ENCODE assay signal across 17 cellular contexts in genomic region chr2:240431276-240431662, GRCh38. TPM values are rescaled to one million over a fixed set of nuclear protein-coding genes. Genes with fewer than 3 reads are reported as not detected.
DNase-seq lines count a peak whose midpoint lies in the region; ATAC-seq and TF ChIP-seq lines count a peak whose summit lies in the region.
"Had no signal": no experiment of that assay in that cellular context is flagged by ENCODE, and none has a peak within 500 bp of the region (broad histone marks: within the 10 kb centered on the region; RNA-seq: fewer than 3 reads in every experiment).

No MANE protein-coding gene starts in this region.

- no peaks in the 10 kb centered on the region for H3K9me3 ChIP-seq in WERI-Rb-1 (ENCODE audit: severe bottlenecking)

- peaks cover 21% of the 10 kb centered on the region for H3K27me3 Mint-ChIP-seq in activated CD8-positive, alpha-beta memory T cell treated with anti-CD3 and anti-CD28 coated beads, Interleukin-2, amount 10 ng/mL, durations not matched to agents 7 days and 5 days

- H3K4me1 Mint-ChIP-seq in activated CD8-positive, alpha-beta memory T cell treated with anti-CD3 and anti-CD28 coated beads, Interleukin-2, amount 10 ng/mL, durations not matched to agents 7 days and 5 days: peaks cover 21% of the 10 kb centered on the region
- H3K4me1 Mint-ChIP-seq: central memory CD8-positive, alpha-beta T cell had no signal

- H3K4me3 ChIP-seq in WERI-Rb-1 (ENCODE audit: low read depth, low read length): no peak overlapping the region

- TF ChIP-seq CTCF in WERI-Rb-1 (IDR thresholded peaks at IDR 0.05; ENCODE audit: low read depth, low read length): no peak

- no peak overlapping the region for H3K27ac Mint-ChIP-seq in activated CD8-positive, alpha-beta memory T cell treated with anti-CD3 and anti-CD28 coated beads, Interleukin-2, amount 10 ng/mL, durations not matched to agents 7 days and 5 days
- H3K27ac Mint-ChIP-seq: activated CD4-positive, alpha-beta memory T cell treated with anti-CD3 and anti-CD28 coated beads for 36 hours; activated T-helper 1 cell treated with anti-CD3 and anti-CD28 coated beads, Interleukin-12 subunit alpha, Interleukin-12 subunit beta, Interleukin-2, Interleukin-4 antibody, amounts not matched to agents 30 ng/mL and 10 ng/mL and 1 ng/mL, durations not matched to agents 14 hours and 24 hours and 36 hours; stimulated activated naive CD8-positive, alpha-beta T cell treated with anti-CD3 and anti-CD28 coated beads, Interleukin-15, Interleukin-2, amounts not matched to agents 100 ng/mL and 50 ng/mL, for 24 hours had no signal

- no peaks in the 10 kb centered on the region for H3K27me3 ChIP-seq in WERI-Rb-1 (ENCODE audit: insufficient read depth, low read depth, severe bottlenecking)

- CTCF ChIA-PET in activated CD8-positive, alpha-beta memory T cell treated with anti-CD3 and anti-CD28 coated beads, Interleukin-2, amount 10 ng/mL, durations not matched to agents 7 days and 5 days (lab: Charles Lee): no interaction called here

- no peaks in the 10 kb centered on the region for H3K36me3 ChIP-seq in WERI-Rb-1

- H3K9me3 Mint-ChIP-seq in activated CD8-positive, alpha-beta memory T cell treated with anti-CD3 and anti-CD28 coated beads, Interleukin-2, amount 10 ng/mL, durations not matched to agents 7 days and 5 days (ENCODE audit: low read depth): no peaks in the 10 kb centered on the region
- H3K9me3 Mint-ChIP-seq: activated T-helper 1 cell treated with anti-CD3 and anti-CD28 coated beads, Interleukin-12 subunit alpha, Interleukin-12 subunit beta, Interleukin-2, Interleukin-4 antibody, amounts not matched to agents 30 ng/mL and 10 ng/mL and 1 ng/mL, durations not matched to agents 14 hours and 24 hours and 36 hours; central memory CD8-positive, alpha-beta T cell had no signal

- DNase-seq in activated CD8-positive, alpha-beta memory T cell treated with anti-CD3 and anti-CD28 coated beads for 24 hours: peak; percentile 49
- DNase-seq in activated CD8-positive, alpha-beta memory T cell treated with anti-CD3 and anti-CD28 coated beads, Interleukin-2, amount 10 ng/mL, durations not matched to agents 7 days and 5 days: no peak
- DNase-seq in WERI-Rb-1 (peak; percentile 11), islet precursor cell (peak; percentile 46)
- peak; percentile 19 for DNase-seq in stimulated activated CD8-positive, alpha-beta memory T cell treated with anti-CD3 and anti-CD28 coated beads, Interleukin-4, amount 100 ng/mL, for 48 hours
- DNase-seq: activated CD4-positive, alpha-beta memory T cell treated with anti-CD3 and anti-CD28 coated beads for 36 hours; Calu3; EL; NCI-H526; nucleus accumbens; SHP77 treated with DMSO at 0.1 percent for 48 hours had no signal

- no peak for ATAC-seq in activated CD8-positive, alpha-beta memory T cell treated with anti-CD3 and anti-CD28 coated beads, Interleukin-2, amount 10 ng/mL, durations not matched to agents 7 days and 5 days
- ATAC-seq in GM18873 (IDR thresholded peaks at IDR 0.05; ENCODE audit: low FRiP score, unreplicated experiment): no peak
- ATAC-seq in GM18517 (IDR thresholded peaks at IDR 0.05; ENCODE audit: unreplicated experiment): no peak
- no peak for ATAC-seq in HG03457 (IDR thresholded peaks at IDR 0.05; ENCODE audit: unreplicated experiment)

- no peaks in the 10 kb centered on the region for H3K36me3 Mint-ChIP-seq in activated CD8-positive, alpha-beta memory T cell treated with anti-CD3 and anti-CD28 coated beads, Interleukin-2, amount 10 ng/mL, durations not matched to agents 7 days and 5 days
- H3K36me3 Mint-ChIP-seq: activated CD4-positive, alpha-beta memory T cell treated with anti-CD3 and anti-CD28 coated beads for 36 hours had no signal

- H3K4me3 Mint-ChIP-seq in activated CD8-positive, alpha-beta memory T cell treated with anti-CD3 and anti-CD28 coated beads, Interleukin-2, amount 10 ng/mL, durations not matched to agents 7 days and 5 days: no peak overlapping the region
- H3K4me3 Mint-ChIP-seq: activated CD4-positive, alpha-beta memory T cell treated with anti-CD3 and anti-CD28 coated beads for 36 hours; activated T-helper 1 cell treated with anti-CD3 and anti-CD28 coated beads, Interleukin-12 subunit alpha, Interleukin-12 subunit beta, Interleukin-2, Interleukin-4 antibody, amounts not matched to agents 30 ng/mL and 10 ng/mL and 1 ng/mL, durations not matched to agents 14 hours and 24 hours and 36 hours; central memory CD8-positive, alpha-beta T cell; stimulated activated naive CD8-positive, alpha-beta T cell treated with anti-CD3 and anti-CD28 coated beads, Interleukin-15, Interleukin-2, amounts not matched to agents 100 ng/mL and 50 ng/mL, for 24 hours had no signal

- H3K27ac ChIP-seq in WERI-Rb-1: no peak overlapping the region

RNA-seq across cellular contexts. Expression of gene GPC1, which starts 4.2 kb away (rescaled TPM):
- 1 to 10 TPM; 3.2 to 4.5 TPM for total RNA-seq in activated CD8-positive, alpha-beta memory T cell treated with anti-CD3 and anti-CD28 coated beads, Interleukin-2, amount 10 ng/mL, durations not matched to agents 7 days and 5 days
